ENCODE assay signal across 8 cellular contexts in genomic region chr5:150636391-150637244, GRCh38. TPM values are rescaled to one million over a fixed set of nuclear protein-coding genes. Genes with fewer than 3 reads are reported as not detected.
A peak's percentile ranks its signal among the peaks of the same experiment; 100 is the strongest.
DNase-seq lines count a peak whose midpoint lies in the region; ATAC-seq and FAIRE-seq lines count a peak whose summit lies in the region.

No MANE protein-coding gene starts in this region.

- H3K4me1 ChIP-seq in neuronal stem cell (ENCODE audit: control insufficient read depth in 2 of 2, insufficient read depth in 1 of 2, low read depth in 1 of 2, low read length in 2 of 2), result peaks cover 17 to 32% of the 10 kb centered on the region in 2 donors

- H4K91ac ChIP-seq in neuronal stem cell (ENCODE audit: low read depth, low read length, poor library complexity), result no peak overlapping the region

- no peaks in the 10 kb centered on the region for H3K36me3 ChIP-seq in neuronal stem cell (replicated peaks in 1 of 2; ENCODE audit: control insufficient read depth in 2 of 2, insufficient read depth in 2 of 2, low read length in 2 of 2)

- no peak overlapping the region for H3K27ac ChIP-seq in neuronal stem cell (replicated peaks; ENCODE audit: low read length)

- peak overlapping the region; percentile 56 for H3K14ac ChIP-seq in neuronal stem cell (ENCODE audit: low read length)

- H2BK120ac ChIP-seq in neuronal stem cell (ENCODE audit: low read depth, low read length), result no peak overlapping the region

- no peaks in the 10 kb centered on the region for H3K79me1 ChIP-seq in neuronal stem cell (ENCODE audit: low read depth, low read length)

- H3K23ac ChIP-seq in neuronal stem cell (ENCODE audit: low read depth, low read length, poor library complexity), result no peak overlapping the region

- DNase-seq in AG20443 (ENCODE audit: low spot score) (peak; percentile 56), RCC 7860 (ENCODE audit: low spot score) (peak; percentile 52), fibroblast of gingiva (ENCODE audit: low read depth) (peak; percentile 17), neuronal stem cell (ENCODE audit: low spot score) (no peak), NCI-H2227 treated with DMSO at 0.1 percent for 48 hours (lab: John Stamatoyannopoulos, UW) (no peak)
- no peak for DNase-seq in stimulated activated CD4-positive, alpha-beta T cell treated with anti-CD3 and anti-CD28 coated beads, Interleukin-2, amount 100 ng/mL, for 24 hours
- DNase-seq in stimulated activated CD4-positive, alpha-beta T cell treated with anti-CD3 and anti-CD28 coated beads, Interleukin-15, amount 100 ng/mL, for 24 hours, result no peak

- no peak overlapping the region for H2BK5ac ChIP-seq in neuronal stem cell (ENCODE audit: low read length)

- no peak overlapping the region for H2AFZ ChIP-seq in neuronal stem cell (ENCODE audit: low read length)

- no peak overlapping the region for H3K4ac ChIP-seq in neuronal stem cell (ENCODE audit: low read length)

- peak overlapping the region; percentile 76 for H2BK15ac ChIP-seq in neuronal stem cell (ENCODE audit: low read length)

- H3K9me3 ChIP-seq in neuronal stem cell (replicated peaks in 1 of 2; ENCODE audit: control insufficient read depth in 2 of 2, insufficient read depth in 1 of 2, low read depth in 1 of 2, low read length in 2 of 2), result no peaks in the 10 kb centered on the region

- no peak overlapping the region for H2AK5ac ChIP-seq in neuronal stem cell (ENCODE audit: low read depth, low read length)

- ATAC-seq in HG02759 (IDR thresholded peaks at IDR 0.05; ENCODE audit: unreplicated experiment), result no peak

- no peak overlapping the region for H3K4me2 ChIP-seq in neuronal stem cell (ENCODE audit: insufficient read depth, low read length, poor library complexity, severe bottlenecking)

- no peak overlapping the region for H2BK12ac ChIP-seq in neuronal stem cell (ENCODE audit: low read length)

- no peak overlapping the region for H3K18ac ChIP-seq in neuronal stem cell (ENCODE audit: low read length)

- no CpG with 5 or more reads among the region's 6 CpGs for WGBS in neuronal stem cell (ENCODE audit: extremely low coverage in 2 of 2, insufficient read length in 2 of 2, insufficient replicate concordance in 1 of 2), 2 donors

- FAIRE-seq in RCC 7860 (lab: Jason Lieb, UNC), result peak; percentile 77

- no peak overlapping the region for H3K4me3 ChIP-seq in neuronal stem cell (ENCODE audit: low read length in 2 of 2)

- peaks cover 0 to 32% (median 0%) of the 10 kb centered on the region in 3 experiments for H3K27me3 ChIP-seq in neuronal stem cell (ENCODE audit: control insufficient read depth in 3 of 3, insufficient read depth in 3 of 3, low read depth in 1 of 3, low read length in 3 of 3)

- no peak overlapping the region for H4K8ac ChIP-seq in neuronal stem cell (ENCODE audit: low read depth, low read length)

- H3K9ac ChIP-seq in neuronal stem cell (ENCODE audit: low read depth, low read length, poor library complexity), result no peak overlapping the region

RNA-seq across cellular contexts. Expression of gene SYNPO, which starts 3.8 kb away (rescaled TPM):
- 3.8 TPM for polyA plus RNA-seq in neuronal stem cell (2013, experiment 1 of 2)
- polyA plus RNA-seq in neuronal stem cell (2013, experiment 2 of 2), result 3.2 TPM

RNA-seq across cellular contexts. Expression of gene MYOZ3, which starts 24.4 kb away (rescaled TPM):
- 0.57 TPM for polyA plus RNA-seq in neuronal stem cell (2013, experiment 1 of 2)
- polyA plus RNA-seq in neuronal stem cell (2013, experiment 2 of 2), result 0.47 TPM

Comparison
In these comparisons a context has a peak if more than half of its experiments do, and no peak if none do; other contexts are left out.
1. DNase-seq: peak in AG20443 (single experiment), RCC 7860 (single experiment) and fibroblast of gingiva (single experiment); none in neuronal stem cell (single experiment), NCI-H2227 treated with DMSO at 0.1 percent for 48 hours (single experiment), stimulated activated CD4-positive, alpha-beta T cell treated with anti-CD3 and anti-CD28 coated beads, Interleukin-2, amount 100 ng/mL, for 24 hours (0 of 2) and stimulated activated CD4-positive, alpha-beta T cell treated with anti-CD3 and anti-CD28 coated beads, Interleukin-15, amount 100 ng/mL, for 24 hours (single experiment).